Comparison of ENCODE assay signal across 8 cellular contexts in genomic region chr4:151408630-151409469, GRCh38. TPM values are rescaled to one million over a fixed set of nuclear protein-coding genes. Genes with fewer than 3 reads are reported as not detected.
DNase-seq lines count a peak whose midpoint lies in the region; ATAC-seq, FAIRE-seq and TF ChIP-seq lines count a peak whose summit lies in the region.

TSS of gene FHIP1A (plus strand) at chr4:151409176. CDS start at chr4:151566260, 157,084 bp downstream.

- no peak for FAIRE-seq in pancreas (lab: Jason Lieb, UNC)

- 3 to 4% methylated on average over 64 to 82 of the region's 84 CpGs for WGBS in pancreas, 2 donors

- no peaks in the 10 kb centered on the region for H3K36me3 Mint-ChIP-seq in activated naive CD4-positive, alpha-beta T cell treated with anti-CD3 and anti-CD28 coated beads for 36 hours (ENCODE audit: low read depth)
- H3K36me3 Mint-ChIP-seq in glutamatergic neuron (ENCODE audit: unreplicated experiment) (peaks cover 6% of the 10 kb centered on the region), type B pancreatic cell (peaks cover 4% of the 10 kb centered on the region)

- no peaks in the 10 kb centered on the region for H3K9me3 ChIP-seq in pancreas

- peak within 1 kb of the TSS; percentile 60 for H3K27ac Mint-ChIP-seq in activated naive CD4-positive, alpha-beta T cell treated with anti-CD3 and anti-CD28 coated beads for 36 hours
- H3K27ac Mint-ChIP-seq in glutamatergic neuron (ENCODE audit: unreplicated experiment) (no peak within 1 kb of the TSS), type B pancreatic cell (peak within 1 kb of the TSS; percentile 98)

- DNase-seq in DMS153 (lab: John Stamatoyannopoulos, UW) (peak; percentile 91), HT1080 (ENCODE audit: low read depth) (peak; percentile 86), RWPE1 (ENCODE audit: low spot score) (peak; percentile 89), glutamatergic neuron (peak; percentile 42), pancreas (peak; percentile 92 to 98 (median 96)), type B pancreatic cell (ENCODE audit: extremely low spot score, unreplicated experiment) (peak; percentile 92)
- DNase-seq in activated naive CD4-positive, alpha-beta T cell treated with anti-CD3 and anti-CD28 coated beads for 36 hours = peak; percentile 89

- CTCF ChIA-PET in RWPE1 (lab: Yijun Ruan, JAX) = interaction anchor here (0.6 to 1.0 kb wide), 2 partner anchors 195 to 1222 kb away, joined by 4 to 5 read pairs; no protein-coding TSS in a partner anchor
- CTCF ChIA-PET in activated naive CD4-positive, alpha-beta T cell treated with anti-CD3 and anti-CD28 coated beads for 36 hours (lab: Charles Lee) = no interaction called here

- peaks cover 17% of the 10 kb centered on the region for H3K27me3 Mint-ChIP-seq in activated naive CD4-positive, alpha-beta T cell treated with anti-CD3 and anti-CD28 coated beads for 36 hours (ENCODE audit: low read depth)
- peaks cover 8% of the 10 kb centered on the region for H3K27me3 Mint-ChIP-seq in glutamatergic neuron (ENCODE audit: unreplicated experiment)
- H3K27me3 Mint-ChIP-seq in type B pancreatic cell = peaks cover 16% of the 10 kb centered on the region

- H3K9me3 Mint-ChIP-seq in activated naive CD4-positive, alpha-beta T cell treated with anti-CD3 and anti-CD28 coated beads for 36 hours = no peaks in the 10 kb centered on the region
- H3K9me3 Mint-ChIP-seq in glutamatergic neuron (ENCODE audit: unreplicated experiment) = no peaks in the 10 kb centered on the region
- H3K9me3 Mint-ChIP-seq in type B pancreatic cell = no peaks in the 10 kb centered on the region

- TF ChIP-seq CTCF in RWPE1 (conservative IDR thresholded peaks at IDR 0.05; ENCODE audit: low read depth) = peak; percentile 14; the same call in 1 of the 2 replicates
- no peak for TF ChIP-seq CTCF in glutamatergic neuron (IDR thresholded peaks at IDR 0.05; ENCODE audit: partially characterized antibody, unreplicated experiment)
- TF ChIP-seq CTCF in pancreas (IDR thresholded peaks at IDR 0.05) = peak in 1 of 4 donors; percentile 12
- TF ChIP-seq CTCF in type B pancreatic cell (conservative IDR thresholded peaks at IDR 0.05) = peak; percentile 40

- no peaks in the 10 kb centered on the region for H3K27me3 ChIP-seq in pancreas

- peak within 1 kb of the TSS; percentile 44 to 62 (median 56) for H3K4me3 ChIP-seq in pancreas

- intact Hi-C loops in activated naive CD4-positive, alpha-beta T cell treated with anti-CD3 and anti-CD28 coated beads for 36 hours (cut with micrococcal nuclease) = loop anchor here (1.0 to 5.0 kb wide), 8 partner anchors 196 to 1368 kb away; partner anchors contain the start of genes ARFIP1, FBXW7, GATB and LRBA
- intact Hi-C loops in pancreas (cut with DNase I) = no loop called here

- H3K4me1 Mint-ChIP-seq in activated naive CD4-positive, alpha-beta T cell treated with anti-CD3 and anti-CD28 coated beads for 36 hours (ENCODE audit: low read depth) = peaks cover 22% of the 10 kb centered on the region
- H3K4me1 Mint-ChIP-seq in glutamatergic neuron (ENCODE audit: low read depth, unreplicated experiment) (peaks cover 11% of the 10 kb centered on the region), type B pancreatic cell (ENCODE audit: unreplicated experiment) (peaks cover 16% of the 10 kb centered on the region)

- POLR2A ChIA-PET in RWPE1 (lab: Yijun Ruan, JAX; ENCODE audit: low non-redundant PET) = interaction anchor here (0.5 to 0.7 kb wide), 2 partner anchors 9 to 1203 kb away, joined by 3 read pairs; no protein-coding TSS in a partner anchor

- H3K4me3 Mint-ChIP-seq in activated naive CD4-positive, alpha-beta T cell treated with anti-CD3 and anti-CD28 coated beads for 36 hours = peak within 1 kb of the TSS; percentile 88
- H3K4me3 Mint-ChIP-seq in glutamatergic neuron (ENCODE audit: unreplicated experiment) (peak within 1 kb of the TSS; percentile 94), type B pancreatic cell (peak within 1 kb of the TSS; percentile 95)

- peak within 1 kb of the TSS; percentile 94 for H3K27ac ChIP-seq in RWPE1
- peak within 1 kb of the TSS; percentile 86 to 97 (median 90) for H3K27ac ChIP-seq in pancreas

- no peaks in the 10 kb centered on the region for H3K36me3 ChIP-seq in pancreas

- ATAC-seq in GM21390 (IDR thresholded peaks at IDR 0.05; ENCODE audit: unreplicated experiment) (peak; percentile 71), pancreas (peak; percentile 81 to 90 (median 86))

- H3K4me1 ChIP-seq in pancreas = peaks cover 5 to 15% (median 10%) of the 10 kb centered on the region in 3 donors

RNA-seq across cellular contexts. Expression of gene FHIP1A, which starts in this region (rescaled TPM):
- total RNA-seq in HT1080 (2014; rRNA removed; shearing (Covaris generic)) = 8.5 and 11.7 TPM in 2 replicates
- 1.5 and 1.8 TPM in 2 replicates for polyA plus RNA-seq in HT1080 (2015; cell fraction: cytosol; rRNA removed)
- polyA plus RNA-seq in HT1080 (2015; cell fraction: nucleus; rRNA removed) = 3.0 and 4.2 TPM in 2 replicates
- under 1 TPM; 0.07 to 0.17 TPM for total RNA-seq in activated naive CD4-positive, alpha-beta T cell treated with anti-CD3 and anti-CD28 coated beads for 36 hours
- 2.4 TPM for total RNA-seq in glutamatergic neuron (ENCODE audit: unreplicated experiment)
- total RNA-seq in pancreas = 10 to 100 TPM; 12.1 to 24.2 (median 16.8) TPM
- polyA plus RNA-seq in pancreas = 1 to 10 TPM; 2.2 to 4.3 TPM
- 13.2 and 38.9 TPM in 2 replicates for total RNA-seq in type B pancreatic cell (ENCODE audit: low replicate concordance)

Comparison
In these comparisons a context has a peak if more than half of its experiments do, and no peak if none do; other contexts are left out.
1. Peak in every context shown above with its lines: DNase-seq, ATAC-seq, H3K4me3 ChIP-seq and H3K27ac ChIP-seq.
2. Peak in DNase-seq in activated naive CD4-positive, alpha-beta T cell treated with anti-CD3 and anti-CD28 coated beads for 36 hours; RNA of the gene not detected or under 1 TPM.
3. DNase-seq: peak in every context shown above with its lines; median percentile 96 in pancreas; 92 in type B pancreatic cell; 91 in DMS153; 89 in RWPE1; 89 in activated naive CD4-positive, alpha-beta T cell treated with anti-CD3 and anti-CD28 coated beads for 36 hours; 86 in HT1080; 42 in glutamatergic neuron.